In the genomic region with DNA sequence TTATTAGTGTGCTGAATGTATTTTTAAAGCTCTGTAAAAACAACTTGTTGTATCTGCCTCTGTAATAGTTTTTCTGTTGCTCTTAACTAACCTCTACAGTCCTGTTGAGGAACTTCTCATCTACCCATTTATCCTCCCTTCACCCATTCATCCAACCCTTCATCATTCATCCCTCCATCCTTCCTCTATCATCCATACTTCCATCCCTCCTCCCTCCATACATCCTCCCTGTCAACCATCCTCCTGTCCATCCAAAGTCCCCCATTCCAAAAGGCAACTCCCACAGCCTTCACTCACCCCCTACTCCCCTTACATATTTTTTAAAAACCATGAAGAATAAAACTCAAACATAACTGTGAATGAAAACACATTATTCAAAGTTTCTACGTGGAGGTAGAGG, we compare ENCODE assay signal across 1 cellular context.
TF ChIP-seq lines count a peak whose summit lies in the region.

No MANE protein-coding gene starts in this region.

TF ChIP-seq in GM23338, 12 proteins besides CTCF, POLR2A, EP300 and RAD21 (continued from another document):
- TF ChIP-seq ETS1 (IDR thresholded peaks at IDR 0.05) (no peak), STAT1 (IDR thresholded peaks at IDR 0.05; ENCODE audit: unreplicated experiment) (no peak)
TF ChIP-seq in GM23338: peak in this region for 0.
